Comparison of ENCODE assay signal across 1 cellular context in genomic region chr3:157146664-157147082, GRCh38.
TF ChIP-seq lines count a peak whose summit lies in the region.

No MANE protein-coding gene starts in this region.

TF ChIP-seq in H1, 55 proteins besides CTCF, POLR2A, EP300 and RAD21:
- no peak for TF ChIP-seq EZH2 (IDR thresholded peaks at IDR 0.05; ENCODE audit: low read depth, low read length, severe bottlenecking)
- 0 out of 2 replicates have a peak, but pooled peaks have one; percentile 1 for TF ChIP-seq KDM1A (IDR thresholded peaks at IDR 0.05; ENCODE audit: borderline replicate concordance, low read length)
- no peak for TF ChIP-seq TBP (IDR thresholded peaks at IDR 0.05; ENCODE audit: low read depth, low read length)
- no peak for TF ChIP-seq GABPA (IDR thresholded peaks at IDR 0.05; ENCODE audit: borderline replicate concordance, insufficient read depth, low read length)
- TF ChIP-seq JUND (IDR thresholded peaks at IDR 0.05; ENCODE audit: low read length), result no peak
